In the genomic region with DNA sequence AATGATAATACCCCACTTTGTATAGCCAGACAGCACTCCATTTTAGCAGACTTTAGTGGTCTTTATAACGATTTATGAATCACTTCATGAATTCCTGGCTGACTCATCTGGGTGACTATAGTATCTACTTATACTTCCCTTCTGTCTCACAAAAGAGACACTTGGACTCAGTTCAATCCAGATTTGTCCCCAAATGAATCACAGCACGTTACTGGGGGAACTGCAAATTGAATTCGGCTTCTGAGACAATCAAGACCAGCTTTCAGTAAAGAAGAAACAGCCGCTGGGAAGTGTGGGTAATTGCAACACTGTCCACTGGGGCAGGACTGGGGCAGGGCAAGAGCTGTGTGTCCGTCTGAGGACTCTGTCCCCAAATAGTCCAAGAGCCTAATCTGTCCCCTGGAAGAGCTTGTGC, we compare ENCODE assay signal across 10 cellular contexts.
A peak's percentile ranks its signal among the peaks of the same experiment; 100 is the strongest.
DNase-seq lines count a peak whose midpoint lies in the region; ATAC-seq and TF ChIP-seq lines count a peak whose summit lies in the region.
"Had no signal": no experiment of that assay in that cellular context is flagged by ENCODE, and none has a peak within 500 bp of the region (broad histone marks: within the 10 kb centered on the region; RNA-seq: fewer than 3 reads in every experiment).

No MANE protein-coding gene starts in this region.

- H3K4me1 ChIP-seq in SJCRH30 (no peaks in the 10 kb centered on the region; the same call in 1 of the 2 replicates), rectal smooth muscle tissue (ENCODE audit: control insufficient read depth, insufficient read depth, low read length) (no peaks in the 10 kb centered on the region)

- no peaks in the 10 kb centered on the region for H3K27me3 ChIP-seq in SJCRH30
- no peaks in the 10 kb centered on the region for H3K27me3 ChIP-seq in rectal smooth muscle tissue (ENCODE audit: control insufficient read depth, insufficient read depth, low read length)

- no peak for TF ChIP-seq CTCF in glutamatergic neuron (IDR thresholded peaks at IDR 0.05; ENCODE audit: partially characterized antibody, unreplicated experiment)

- no peak overlapping the region for H3K9ac ChIP-seq in rectal smooth muscle tissue (ENCODE audit: low read length)

- H3K9me3 ChIP-seq in SJCRH30 (replicated peaks): no peaks in the 10 kb centered on the region

- H3K36me3 ChIP-seq in SJCRH30 (no peaks in the 10 kb centered on the region), rectal smooth muscle tissue (ENCODE audit: control insufficient read depth, insufficient read depth, low read length) (no peaks in the 10 kb centered on the region)

- no peaks in the 10 kb centered on the region for H3K9me3 Mint-ChIP-seq in glutamatergic neuron (ENCODE audit: unreplicated experiment)
- H3K9me3 Mint-ChIP-seq: WTC11 had no signal

- H3K4me1 Mint-ChIP-seq in glutamatergic neuron (ENCODE audit: low read depth, unreplicated experiment): no peaks in the 10 kb centered on the region
- H3K4me1 Mint-ChIP-seq: WTC11 had no signal

- H3K27me3 Mint-ChIP-seq in glutamatergic neuron (ENCODE audit: unreplicated experiment): no peaks in the 10 kb centered on the region

- DNase-seq in EL (peak; percentile 97), SJCRH30 (no peak), fibroblast of the conjunctiva (ENCODE audit: low read depth) (peak; percentile 62), NCI-H2196 (lab: John Stamatoyannopoulos, UW; ENCODE audit: unreplicated experiment) (no peak), glutamatergic neuron (no peak), NCI-H2081 treated with DMSO at 0.1 percent for 48 hours (lab: John Stamatoyannopoulos, UW) (no peak)
- DNase-seq: KG1 had no signal

- H3K4me3 ChIP-seq in SJCRH30: no peak overlapping the region
- no peak overlapping the region for H3K4me3 ChIP-seq in rectal smooth muscle tissue (ENCODE audit: low read length)

- H3K4me3 Mint-ChIP-seq in glutamatergic neuron (ENCODE audit: unreplicated experiment): no peak overlapping the region
- H3K4me3 Mint-ChIP-seq: WTC11 had no signal

- no peak for ATAC-seq in HG03469 (IDR thresholded peaks at IDR 0.05; ENCODE audit: unreplicated experiment)
- ATAC-seq: WTC11 had no signal

- H3K27ac ChIP-seq in SJCRH30: peak overlapping the region; percentile 13; the same call in 1 of the 2 replicates
- peak overlapping the region; percentile 2 for H3K27ac ChIP-seq in rectal smooth muscle tissue (ENCODE audit: low read depth, low read length)

- H3K36me3 Mint-ChIP-seq in glutamatergic neuron (ENCODE audit: unreplicated experiment): no peaks in the 10 kb centered on the region
- H3K36me3 Mint-ChIP-seq: WTC11 had no signal

- no peak overlapping the region for H3K27ac Mint-ChIP-seq in glutamatergic neuron (ENCODE audit: unreplicated experiment)
- H3K27ac Mint-ChIP-seq: WTC11 had no signal

Comparison
In these comparisons a context has a peak if more than half of its experiments do, and no peak if none do; other contexts are left out.
1. DNase-seq: peak in EL (single experiment) and fibroblast of the conjunctiva (single experiment); none in SJCRH30 (0 of 2), NCI-H2196 (single experiment), glutamatergic neuron (single experiment) and NCI-H2081 treated with DMSO at 0.1 percent for 48 hours (single experiment).